ENCODE assay signal across 21 cellular contexts in genomic region chr10:103510046-103510685, GRCh38. TPM values are rescaled to one million over a fixed set of nuclear protein-coding genes. Genes with fewer than 3 reads are reported as not detected.
"Had no signal": no experiment of that assay in that cellular context is flagged by ENCODE, and none has a peak within 500 bp of the region (broad histone marks: within the 10 kb centered on the region; RNA-seq: fewer than 3 reads in every experiment).

No MANE protein-coding gene starts in this region.

- H3K4me1 ChIP-seq: lower lobe of right lung had no signal

- DNase-seq: activated B cell treated with CpG ODN at 0.5 μM for 24 hours; activated CD4-positive, alpha-beta memory T cell treated with anti-CD3 and anti-CD28 coated beads for 36 hours; activated CD4-positive, alpha-beta T cell treated with anti-CD3 and anti-CD28 coated beads for 4 hours; activated naive CD4-positive, alpha-beta T cell treated with anti-CD3 and anti-CD28 coated beads, Interleukin-2, amount 50 U/mL, for 16 hours; activated T-cell treated with anti-CD3 and anti-CD28 coated beads, Interleukin-2, amount 50 U/mL, for 4 hours; dermis blood vessel endothelial cell; effector memory CD8-positive, alpha-beta T cell; foreskin fibroblast; left colon; lower lobe of right lung; natural killer cell; stimulated activated CD4-positive, alpha-beta T cell treated with anti-CD3 and anti-CD28 coated beads, Interleukin-4, amount 100 ng/mL, for 4 hours; stimulated activated naive B cell treated with anti-CD40 and anti-IgM and Interleukin-4, amounts not matched to agents 10 μg/mL and 1 μg/mL and 100 μg/mL, for 72 hours; T-helper 1 cell; T-helper 9 cell had no signal

- H3K4me3 Mint-ChIP-seq: activated B cell treated with CpG ODN at 0.5 μM for 24 hours; activated CD4-positive, alpha-beta memory T cell treated with anti-CD3 and anti-CD28 coated beads for 36 hours; activated T-cell treated with anti-CD3 and anti-CD28 coated beads, Interleukin-2, amount 50 U/mL, for 4 hours; effector memory CD8-positive, alpha-beta T cell; natural killer cell; stimulated activated naive B cell treated with anti-CD40 and anti-IgM and Interleukin-4, amounts not matched to agents 10 μg/mL and 1 μg/mL and 100 μg/mL, for 72 hours had no signal

- H3K36me3 ChIP-seq: lower lobe of right lung, neutrophil, spleen had no signal

- H3K27ac Mint-ChIP-seq: activated B cell treated with CpG ODN at 0.5 μM for 24 hours; activated CD4-positive, alpha-beta memory T cell treated with anti-CD3 and anti-CD28 coated beads for 36 hours; effector memory CD8-positive, alpha-beta T cell; natural killer cell; stimulated activated naive B cell treated with anti-CD40 and anti-IgM and Interleukin-4, amounts not matched to agents 10 μg/mL and 1 μg/mL and 100 μg/mL, for 72 hours had no signal

- ATAC-seq: activated T-cell treated with anti-CD3 and anti-CD28 coated beads, Interleukin-2, amount 50 U/mL, for 4 hours; effector memory CD8-positive, alpha-beta T cell; left colon; lower lobe of right lung; natural killer cell; stimulated activated naive B cell treated with anti-CD40 and anti-IgM and Interleukin-4, amounts not matched to agents 10 μg/mL and 1 μg/mL and 100 μg/mL, for 72 hours had no signal

- H3K4me3 ChIP-seq: hepatocyte, lower lobe of right lung, spleen had no signal

- H3K9me3 ChIP-seq: lower lobe of right lung, neutrophil, spleen had no signal

- FAIRE-seq: astrocyte had no signal

- H3K9me3 Mint-ChIP-seq: activated B cell treated with CpG ODN at 0.5 μM for 24 hours; activated CD4-positive, alpha-beta memory T cell treated with anti-CD3 and anti-CD28 coated beads for 36 hours; activated T-cell treated with anti-CD3 and anti-CD28 coated beads, Interleukin-2, amount 50 U/mL, for 4 hours; effector memory CD8-positive, alpha-beta T cell; natural killer cell; stimulated activated naive B cell treated with anti-CD40 and anti-IgM and Interleukin-4, amounts not matched to agents 10 μg/mL and 1 μg/mL and 100 μg/mL, for 72 hours had no signal

- H3K4me1 Mint-ChIP-seq: natural killer cell had no signal

- H3K27ac ChIP-seq: lower lobe of right lung, neutrophil, spleen had no signal

- H3K36me3 Mint-ChIP-seq: activated CD4-positive, alpha-beta memory T cell treated with anti-CD3 and anti-CD28 coated beads for 36 hours; natural killer cell; stimulated activated naive B cell treated with anti-CD40 and anti-IgM and Interleukin-4, amounts not matched to agents 10 μg/mL and 1 μg/mL and 100 μg/mL, for 72 hours had no signal

- H3K27me3 ChIP-seq: hepatocyte, neutrophil had no signal

RNA-seq across cellular contexts. Expression of gene NEURL1, which starts 16.7 kb away (rescaled TPM):
- total RNA-seq: dermis blood vessel endothelial cell had no signal

RNA-seq across cellular contexts. Expression of gene CALHM3, which starts 31.1 kb away (rescaled TPM):
- total RNA-seq: activated B cell treated with CpG ODN at 0.5 μM for 24 hours; activated CD4-positive, alpha-beta memory T cell treated with anti-CD3 and anti-CD28 coated beads for 36 hours; activated T-cell treated with anti-CD3 and anti-CD28 coated beads, Interleukin-2, amount 50 U/mL, for 4 hours; astrocyte; dermis blood vessel endothelial cell; glomerular endothelial cell; hepatocyte; left colon; lower lobe of right lung; natural killer cell; spleen had no signal
- polyA plus RNA-seq: hepatocyte had no signal

RNA-seq across cellular contexts. Expression of gene CALHM1, which starts 51.5 kb away (rescaled TPM):
- total RNA-seq: activated CD4-positive, alpha-beta memory T cell treated with anti-CD3 and anti-CD28 coated beads for 36 hours; activated T-cell treated with anti-CD3 and anti-CD28 coated beads, Interleukin-2, amount 50 U/mL, for 4 hours; astrocyte; dermis blood vessel endothelial cell; glomerular endothelial cell; hepatocyte; left colon; renal cortical epithelial cell had no signal
